21 cellular contexts compared by ENCODE assay signal in genomic region chr18:78790511-78790910, GRCh38.
"Had no signal": no experiment of that assay in that cellular context is flagged by ENCODE, and none has a peak within 500 bp of the region (broad histone marks: within the 10 kb centered on the region; RNA-seq: fewer than 3 reads in every experiment).

No MANE protein-coding gene starts in this region.

- ATAC-seq: HepG2 had no signal

- H3K9me3 ChIP-seq: MG63, SK-N-SH had no signal

- DNase-seq: IMR-90, Karpas-422, KG1, MG63, NCI-H1092, NCI-H1105 treated with DMSO at 0.1 percent for 48 hours, NCI-H1417 treated with DMSO at 0.1 percent for 48 hours, NCI-H146, NCI-H1694 treated with DMSO at 0.1 percent for 48 hours, NCI-H1930, NCI-H2081, NCI-H2107, NCI-H2227 treated with DMSO at 0.1 percent for 48 hours, NCI-H524, NCI-H526 treated with DMSO at 0.1 percent for 48 hours, NCI-H748 treated with DMSO at 0.1 percent for 48 hours, Right ventricle myocardium superior, RPMI8226, SK-N-SH had no signal

- H3K36me3 ChIP-seq: MG63 had no signal

- FAIRE-seq: HepG2, RCC 7860 had no signal

- H3K4me2 ChIP-seq: SK-N-SH had no signal

- H3K9ac ChIP-seq: SK-N-SH had no signal

- H3K4me3 ChIP-seq: MG63 had no signal
